ENCODE assay signal across 13 cellular contexts in genomic region chr6:90178294-90178678, GRCh38.
DNase-seq lines count a peak whose midpoint lies in the region; ATAC-seq, FAIRE-seq and TF ChIP-seq lines count a peak whose summit lies in the region.
"Had no signal": no experiment of that assay in that cellular context is flagged by ENCODE, and none has a peak within 500 bp of the region (broad histone marks: within the 10 kb centered on the region; RNA-seq: fewer than 3 reads in every experiment).

No MANE protein-coding gene starts in this region.

- H3K9me3 ChIP-seq in keratinocyte (ENCODE audit: control insufficient read depth, low read depth, low read length) (no peaks in the 10 kb centered on the region), suprapubic skin (no peaks in the 10 kb centered on the region)

- WGBS in suprapubic skin, result 45% methylated on average over 4 of the region's 4 CpGs

- H3K9ac ChIP-seq in keratinocyte (ENCODE audit: control insufficient read depth, extremely low read depth, insufficient read depth, low read length), result no peak overlapping the region

- H3K27ac ChIP-seq in keratinocyte (ENCODE audit: control insufficient read depth, insufficient read depth, low read length), result no peak overlapping the region
- no peak overlapping the region for H3K27ac ChIP-seq in suprapubic skin
- H3K27ac ChIP-seq: HL-60 had no signal

- H3K4me1 ChIP-seq in keratinocyte (ENCODE audit: control insufficient read depth, extremely low read depth, insufficient read depth, low read length), result peaks cover 17% of the 10 kb centered on the region
- peaks cover 16% of the 10 kb centered on the region for H3K4me1 ChIP-seq in suprapubic skin

- no peak for TF ChIP-seq EP300 in suprapubic skin (IDR thresholded peaks at IDR 0.05)

- dilution Hi-C loops in keratinocyte (cut with MboI; ENCODE audit: extremely low pct_ligation_motif_present, low sequenced_read_pairs), result no loop called here

- intact Hi-C loops in activated CD8-positive, alpha-beta T cell treated with anti-CD3 and anti-CD28 coated beads for 36 hours (cut with micrococcal nuclease), result loop anchor here (5.0 to 10.0 kb wide), 2 partner anchors 96 to 233 kb away; no protein-coding TSS in a partner anchor

- CTCF ChIA-PET in activated CD8-positive, alpha-beta memory T cell treated with anti-CD3 and anti-CD28 coated beads, Interleukin-2, amount 10 ng/mL, durations not matched to agents 7 days and 5 days (lab: Charles Lee), result interaction anchor here (0.8 to 2.0 kb wide), 9 partner anchors 16 to 301 kb away, joined by 3 to 12 read pairs (median 5); no protein-coding TSS in a partner anchor
- CTCF ChIA-PET in activated CD8-positive, alpha-beta T cell treated with anti-CD3 and anti-CD28 coated beads for 36 hours (lab: Charles Lee), result interaction anchor here (0.8 to 5.1 kb wide), 24 partner anchors 9 to 301 kb away, joined by 3 to 35 read pairs (median 4); no protein-coding TSS in a partner anchor

- peaks cover 6% of the 10 kb centered on the region for H3K36me3 Mint-ChIP-seq in activated CD8-positive, alpha-beta memory T cell treated with anti-CD3 and anti-CD28 coated beads, Interleukin-2, amount 10 ng/mL, durations not matched to agents 7 days and 5 days
- peaks cover 30% of the 10 kb centered on the region for H3K36me3 Mint-ChIP-seq in activated CD8-positive, alpha-beta T cell treated with anti-CD3 and anti-CD28 coated beads for 36 hours (ENCODE audit: low read depth)
- H3K36me3 Mint-ChIP-seq in stimulated activated naive B cell treated with anti-CD40 and anti-IgM and Interleukin-4, amounts not matched to agents 10 μg/mL and 1 μg/mL and 100 μg/mL, for 72 hours, result peaks cover 13 to 15% of the 10 kb centered on the region in 2 donors

- no peaks in the 10 kb centered on the region for H3K9me1 ChIP-seq in keratinocyte (ENCODE audit: control insufficient read depth, extremely low read depth, insufficient read depth, low read length)

- no peaks in the 10 kb centered on the region for H3K79me2 ChIP-seq in keratinocyte (ENCODE audit: control insufficient read depth, insufficient read depth, low read length)

- H3K4me2 ChIP-seq in keratinocyte (ENCODE audit: control insufficient read depth, extremely low read depth, insufficient read depth, low read depth, low read length), result no peak overlapping the region

- POLR2A ChIA-PET in activated CD8-positive, alpha-beta T cell treated with anti-CD3 and anti-CD28 coated beads for 36 hours (lab: Charles Lee), result interaction anchor here (0.6 to 1.8 kb wide), 13 partner anchors 8 to 349 kb away, joined by 3 to 6 read pairs (median 4); no protein-coding TSS in a partner anchor

- no peak for ATAC-seq in activated CD8-positive, alpha-beta memory T cell treated with anti-CD3 and anti-CD28 coated beads, Interleukin-2, amount 10 ng/mL, durations not matched to agents 7 days and 5 days
- no peak for ATAC-seq in activated CD8-positive, alpha-beta T cell treated with anti-CD3 and anti-CD28 coated beads for 36 hours
- peak; percentile 10 to 12 for ATAC-seq in stimulated activated naive B cell treated with anti-CD40 and anti-IgM and Interleukin-4, amounts not matched to agents 10 μg/mL and 1 μg/mL and 100 μg/mL, for 72 hours (replicated peaks)

- H3K4me3 ChIP-seq in keratinocyte (ENCODE audit: control insufficient read depth in 2 of 3, extremely low read depth in 1 of 3, insufficient read depth in 2 of 3, low read depth in 1 of 3, low read length in 3 of 3) (no peak overlapping the region), suprapubic skin (no peak overlapping the region)

- no peak overlapping the region for H2AFZ ChIP-seq in keratinocyte (ENCODE audit: control insufficient read depth, low read length)

- no peak for TF ChIP-seq POLR2A in suprapubic skin (IDR thresholded peaks at IDR 0.05)

- no peaks in the 10 kb centered on the region for H3K9me3 Mint-ChIP-seq in activated CD8-positive, alpha-beta memory T cell treated with anti-CD3 and anti-CD28 coated beads, Interleukin-2, amount 10 ng/mL, durations not matched to agents 7 days and 5 days (ENCODE audit: low read depth)
- H3K9me3 Mint-ChIP-seq in activated CD8-positive, alpha-beta T cell treated with anti-CD3 and anti-CD28 coated beads for 36 hours, result peaks cover 2% of the 10 kb centered on the region
- H3K9me3 Mint-ChIP-seq in stimulated activated naive B cell treated with anti-CD40 and anti-IgM and Interleukin-4, amounts not matched to agents 10 μg/mL and 1 μg/mL and 100 μg/mL, for 72 hours, result no peaks in the 10 kb centered on the region

- H3K27ac Mint-ChIP-seq in activated CD8-positive, alpha-beta memory T cell treated with anti-CD3 and anti-CD28 coated beads, Interleukin-2, amount 10 ng/mL, durations not matched to agents 7 days and 5 days, result peak overlapping the region; percentile 25
- H3K27ac Mint-ChIP-seq in activated CD8-positive, alpha-beta T cell treated with anti-CD3 and anti-CD28 coated beads for 36 hours, result peak overlapping the region; percentile 87
- H3K27ac Mint-ChIP-seq in stimulated activated naive B cell treated with anti-CD40 and anti-IgM and Interleukin-4, amounts not matched to agents 10 μg/mL and 1 μg/mL and 100 μg/mL, for 72 hours, result peak overlapping the region; percentile 95

- no peak for DNase-seq in activated CD8-positive, alpha-beta memory T cell treated with anti-CD3 and anti-CD28 coated beads, Interleukin-2, amount 10 ng/mL, durations not matched to agents 7 days and 5 days
- DNase-seq in activated CD8-positive, alpha-beta memory T cell treated with anti-CD3 and anti-CD28 coated beads for 24 hours, result no peak
- DNase-seq in activated CD8-positive, alpha-beta T cell treated with anti-CD3 and anti-CD28 coated beads for 36 hours, result no peak
- DNase-seq in keratinocyte (ENCODE audit: low read depth, low spot score), result no peak
- no peak for DNase-seq in stimulated activated naive B cell treated with anti-CD40 and anti-IgM and Interleukin-4, amounts not matched to agents 10 μg/mL and 1 μg/mL and 100 μg/mL, for 72 hours
- DNase-seq in midbrain (lab: John Stamatoyannopoulos, UW), result no peak
- DNase-seq in suprapubic skin (ENCODE audit: low spot score in 2 of 2), result no peak
- no peak for DNase-seq in inferior parietal cortex (ENCODE audit: extremely low spot score)
- DNase-seq: activated CD8-positive, alpha-beta memory T cell treated with anti-CD3 and anti-CD28 coated beads, Interleukin-2, amount 50 U/mL, for 48 hours; cerebellar nuclear complex; stimulated activated CD4-positive, alpha-beta T cell treated with anti-CD3 and anti-CD28 coated beads, Interleukin-4, amount 100 ng/mL, for 24 hours had no signal

- no peaks in the 10 kb centered on the region for H3K27me3 Mint-ChIP-seq in activated CD8-positive, alpha-beta memory T cell treated with anti-CD3 and anti-CD28 coated beads, Interleukin-2, amount 10 ng/mL, durations not matched to agents 7 days and 5 days
- H3K27me3 Mint-ChIP-seq in activated CD8-positive, alpha-beta T cell treated with anti-CD3 and anti-CD28 coated beads for 36 hours, result no peaks in the 10 kb centered on the region
- H3K27me3 Mint-ChIP-seq in stimulated activated naive B cell treated with anti-CD40 and anti-IgM and Interleukin-4, amounts not matched to agents 10 μg/mL and 1 μg/mL and 100 μg/mL, for 72 hours, result no peaks in the 10 kb centered on the region

- peaks cover 41% of the 10 kb centered on the region for H3K4me1 Mint-ChIP-seq in activated CD8-positive, alpha-beta memory T cell treated with anti-CD3 and anti-CD28 coated beads, Interleukin-2, amount 10 ng/mL, durations not matched to agents 7 days and 5 days
- H3K4me1 Mint-ChIP-seq in activated CD8-positive, alpha-beta T cell treated with anti-CD3 and anti-CD28 coated beads for 36 hours (ENCODE audit: low read depth), result peaks cover 75% of the 10 kb centered on the region
- peaks cover 47 to 74% of the 10 kb centered on the region in 2 donors for H3K4me1 Mint-ChIP-seq in stimulated activated naive B cell treated with anti-CD40 and anti-IgM and Interleukin-4, amounts not matched to agents 10 μg/mL and 1 μg/mL and 100 μg/mL, for 72 hours

- no peaks in the 10 kb centered on the region for H4K20me1 ChIP-seq in keratinocyte (ENCODE audit: control insufficient read depth, extremely low read depth, insufficient read depth, low read length)

- H3K36me3 ChIP-seq in keratinocyte (ENCODE audit: control insufficient read depth in 2 of 2, extremely low read depth in 1 of 2, insufficient read depth in 2 of 2, low read length in 2 of 2), result no peaks in the 10 kb centered on the region
- H3K36me3 ChIP-seq in suprapubic skin, result no peaks in the 10 kb centered on the region

- H3K27me3 ChIP-seq in keratinocyte (ENCODE audit: control insufficient read depth, extremely low read depth, insufficient read depth, low read length), result no peaks in the 10 kb centered on the region
- no peaks in the 10 kb centered on the region for H3K27me3 ChIP-seq in suprapubic skin

- H3K4me3 Mint-ChIP-seq in activated CD8-positive, alpha-beta memory T cell treated with anti-CD3 and anti-CD28 coated beads, Interleukin-2, amount 10 ng/mL, durations not matched to agents 7 days and 5 days, result peak overlapping the region; percentile 9
- peak overlapping the region; percentile 56 for H3K4me3 Mint-ChIP-seq in activated CD8-positive, alpha-beta T cell treated with anti-CD3 and anti-CD28 coated beads for 36 hours
- H3K4me3 Mint-ChIP-seq in stimulated activated naive B cell treated with anti-CD40 and anti-IgM and Interleukin-4, amounts not matched to agents 10 μg/mL and 1 μg/mL and 100 μg/mL, for 72 hours, result peak overlapping the region; percentile 78 to 79

- TF ChIP-seq CTCF in activated CD8-positive, alpha-beta T cell treated with anti-CD3 and anti-CD28 coated beads for 36 hours (IDR thresholded peaks at IDR 0.05), result no peak
- TF ChIP-seq CTCF in keratinocyte (optimal IDR thresholded peaks at IDR 0.05 in 1 of 3, IDR thresholded peaks at IDR 0.05 in 1 of 3, conservative IDR thresholded peaks at IDR 0.05 in 1 of 3; ENCODE audit: extremely low read depth in 1 of 3, insufficient read depth in 2 of 3, low read length in 3 of 3), result no peak
- TF ChIP-seq CTCF in suprapubic skin (IDR thresholded peaks at IDR 0.05), result no peak

- FAIRE-seq in keratinocyte (lab: Jason Lieb, UNC), result peak; percentile 5
- FAIRE-seq: islet of Langerhans had no signal

Comparison
In these comparisons a context has a peak if more than half of its experiments do, and no peak if none do; other contexts are left out.
1. ATAC-seq: peak in stimulated activated naive B cell treated with anti-CD40 and anti-IgM and Interleukin-4, amounts not matched to agents 10 μg/mL and 1 μg/mL and 100 μg/mL, for 72 hours (2 of 2); none in activated CD8-positive, alpha-beta memory T cell treated with anti-CD3 and anti-CD28 coated beads, Interleukin-2, amount 10 ng/mL, durations not matched to agents 7 days and 5 days (single experiment) and activated CD8-positive, alpha-beta T cell treated with anti-CD3 and anti-CD28 coated beads for 36 hours (single experiment).
2. H3K27ac Mint-ChIP-seq: peak in every context shown above with its lines; median percentile 95 in stimulated activated naive B cell treated with anti-CD40 and anti-IgM and Interleukin-4, amounts not matched to agents 10 μg/mL and 1 μg/mL and 100 μg/mL, for 72 hours; 87 in activated CD8-positive, alpha-beta T cell treated with anti-CD3 and anti-CD28 coated beads for 36 hours; 25 in activated CD8-positive, alpha-beta memory T cell treated with anti-CD3 and anti-CD28 coated beads, Interleukin-2, amount 10 ng/mL, durations not matched to agents 7 days and 5 days.
3. H3K4me3 Mint-ChIP-seq: peak in every context shown above with its lines; median percentile 78 in stimulated activated naive B cell treated with anti-CD40 and anti-IgM and Interleukin-4, amounts not matched to agents 10 μg/mL and 1 μg/mL and 100 μg/mL, for 72 hours; 56 in activated CD8-positive, alpha-beta T cell treated with anti-CD3 and anti-CD28 coated beads for 36 hours; 9 in activated CD8-positive, alpha-beta memory T cell treated with anti-CD3 and anti-CD28 coated beads, Interleukin-2, amount 10 ng/mL, durations not matched to agents 7 days and 5 days.